In genomic region chrX:153944140-153944799, GRCh38 we compare ENCODE assay signal across 8 cellular contexts. TPM values are rescaled to one million over a fixed set of nuclear protein-coding genes. Genes with fewer than 3 reads are reported as not detected.
DNase-seq lines count a peak whose midpoint lies in the region; ATAC-seq and TF ChIP-seq lines count a peak whose summit lies in the region.

TSS of gene RENBP (minus strand) at chrX:153944643. CDS start at chrX:153944610, 33 bp downstream.

- DNase-seq in CD4-positive, alpha-beta memory T cell, result peak in 1 of 5 donors; percentile 42
- peak; percentile 34 for DNase-seq in NCI-H82 treated with DMSO at 0.1 percent for 48 hours (lab: John Stamatoyannopoulos, UW; ENCODE audit: unreplicated experiment)
- no peak for DNase-seq in chondrocyte (ENCODE audit: low spot score)
- DNase-seq in lung (ENCODE audit: low spot score), result peak; percentile 57
- DNase-seq in testis, result peak; percentile 47

- no peaks in the 10 kb centered on the region for H3K27me3 Mint-ChIP-seq in CD4-positive, alpha-beta memory T cell
- no peaks in the 10 kb centered on the region for H3K27me3 Mint-ChIP-seq in chondrocyte (ENCODE audit: low read depth)

- H3K36me3 ChIP-seq in CD4-positive, alpha-beta memory T cell (ENCODE audit: insufficient read depth, low read length), result no peaks in the 10 kb centered on the region
- H3K36me3 ChIP-seq in lung (ENCODE audit: control insufficient read depth in 2 of 2, insufficient read depth in 2 of 2, low read length in 2 of 2) (peaks cover 0 to 10% of the 10 kb centered on the region in 2 donors), testis (ENCODE audit: low read depth, missing control alignments) (no peaks in the 10 kb centered on the region)

- CTCF ChIA-PET in CD4-positive, alpha-beta memory T cell (lab: Charles Lee; ENCODE audit: partially characterized antibody), result interaction anchor here (1.3 to 10.4 kb wide), 3 partner anchors 16 to 583 kb away, joined by 3 to 290 read pairs (median 28); partner anchors contain the start of genes ARHGAP4, NAA10 and PLXNB3

- H3K4me3 ChIP-seq in CD4-positive, alpha-beta memory T cell (ENCODE audit: low read length in 2 of 2), result peak within 1 kb of the TSS; percentile 17 to 32
- H3K4me3 ChIP-seq in lung (peak within 1 kb of the TSS; percentile 44), testis (no peak within 1 kb of the TSS)

- TF ChIP-seq CTCF in chondrocyte (IDR thresholded peaks at IDR 0.05), result no peak
- no peak for TF ChIP-seq CTCF in lung (IDR thresholded peaks at IDR 0.05; ENCODE audit: control extremely low read depth, extremely low read depth)
- TF ChIP-seq CTCF in testis (IDR thresholded peaks at IDR 0.05), result no peak

- POLR2A ChIA-PET in CD4-positive, alpha-beta memory T cell (lab: Charles Lee; ENCODE audit: partially characterized antibody), result interaction anchor here (0.7 to 21.2 kb wide), 3 partner anchors 17 to 468 kb away, joined by 3 to 447 read pairs (median 3); partner anchors contain the start of genes ARHGAP4 and NAA10

- H3K4me1 ChIP-seq in CD4-positive, alpha-beta memory T cell (ENCODE audit: insufficient read depth, low read length), result peaks cover 20% of the 10 kb centered on the region
- H3K4me1 ChIP-seq in lung (ENCODE audit: control insufficient read depth in 2 of 2, insufficient read depth in 2 of 2, low read length in 2 of 2), result peaks cover 0 to 3% of the 10 kb centered on the region in 2 donors
- H3K4me1 ChIP-seq in testis, result peaks cover under 1% of the 10 kb centered on the region

- H3K27me3 ChIP-seq in CD4-positive, alpha-beta memory T cell (ENCODE audit: insufficient read depth, low read length), result no peaks in the 10 kb centered on the region
- H3K27me3 ChIP-seq in lung (ENCODE audit: control insufficient read depth, insufficient read depth), result no peaks in the 10 kb centered on the region
- no peaks in the 10 kb centered on the region for H3K27me3 ChIP-seq in testis

- peak within 1 kb of the TSS; percentile 10 to 84 (median 77) for H3K27ac Mint-ChIP-seq in CD4-positive, alpha-beta memory T cell
- H3K27ac Mint-ChIP-seq in chondrocyte (ENCODE audit: unreplicated experiment), result peak within 1 kb of the TSS; percentile 79

- peak within 1 kb of the TSS; percentile 69 to 89 (median 80) for H3K4me3 Mint-ChIP-seq in CD4-positive, alpha-beta memory T cell
- peak within 1 kb of the TSS; percentile 67 for H3K4me3 Mint-ChIP-seq in chondrocyte (ENCODE audit: unreplicated experiment)

- intact Hi-C loops in CD4-positive, alpha-beta memory T cell (cut with micrococcal nuclease), result no loop called here
- intact Hi-C loops in testis (cut with DNase I; ENCODE audit: low total_unique reads), result no loop called here

- no peaks in the 10 kb centered on the region for H3K9me3 ChIP-seq in CD4-positive, alpha-beta memory T cell (ENCODE audit: control insufficient read depth in 1 of 2, low read length in 2 of 2)
- H3K9me3 ChIP-seq in lung (ENCODE audit: control insufficient read depth in 2 of 2, insufficient read depth in 1 of 2, low read length in 1 of 2) (no peaks in the 10 kb centered on the region), testis (no peaks in the 10 kb centered on the region)

- TF ChIP-seq POLR2A in testis (IDR thresholded peaks at IDR 0.05), result no peak

- H3K9me3 Mint-ChIP-seq in CD4-positive, alpha-beta memory T cell, result peaks cover 0 to under 1% (median 0%) of the 10 kb centered on the region in 8 donors
- no peaks in the 10 kb centered on the region for H3K9me3 Mint-ChIP-seq in chondrocyte (ENCODE audit: low read depth)

- peaks cover 5 to 19% (median 8%) of the 10 kb centered on the region in 4 donors for H3K4me1 Mint-ChIP-seq in CD4-positive, alpha-beta memory T cell
- peaks cover 3% of the 10 kb centered on the region for H3K4me1 Mint-ChIP-seq in chondrocyte (ENCODE audit: low read depth)

- H3K27ac ChIP-seq in CD4-positive, alpha-beta memory T cell (ENCODE audit: low read depth, low read length), result peak within 1 kb of the TSS; percentile 47
- H3K27ac ChIP-seq in lung (ENCODE audit: low read depth in 1 of 2, low read length in 1 of 2) (peak within 1 kb of the TSS; percentile 43 to 49), testis (no peak within 1 kb of the TSS)

- no peak for ATAC-seq in lung (ENCODE audit: insufficient read depth, low FRiP score)
- no peak for ATAC-seq in GM19324 (IDR thresholded peaks at IDR 0.05; ENCODE audit: low FRiP score, unreplicated experiment)
- no peak for ATAC-seq in HG03108 (IDR thresholded peaks at IDR 0.05; ENCODE audit: unreplicated experiment)
- ATAC-seq in GM19452 (IDR thresholded peaks at IDR 0.05; ENCODE audit: unreplicated experiment), result no peak

- peaks cover 4 to 8% of the 10 kb centered on the region in 2 donors for H3K36me3 Mint-ChIP-seq in CD4-positive, alpha-beta memory T cell
- peaks cover 6% of the 10 kb centered on the region for H3K36me3 Mint-ChIP-seq in chondrocyte (ENCODE audit: low read depth)

- WGBS in lung, 2 donors, result 27 to 33% methylated on average over 15 to 31 of the region's 31 CpGs
- WGBS in testis, 2 donors, result 50 to 60% methylated on average over 6 to 18 of the region's 31 CpGs

RNA-seq across cellular contexts. Expression of gene RENBP, which starts in this region (rescaled TPM):
- total RNA-seq in CD4-positive, alpha-beta memory T cell, result 10 to 100 TPM; 17.2 to 21.3 TPM
- polyA plus RNA-seq in CD4-positive, alpha-beta memory T cell, result under 1 TPM in 1 of 2 donors, not detected in 1; 0.65 TPM
- total RNA-seq in chondrocyte (6.5 to 13.4 TPM (median 13.1 TPM) in 3 replicates), lung (10 to 100 TPM; 16.6 to 53.5 TPM), testis (1 to 10 TPM; 2.8 to 3.4 TPM)
- polyA plus RNA-seq in lung (10 to 100 TPM; 70.4 to 90.8 TPM), testis (ENCODE audit: insufficient read depth, low read depth, low replicate concordance) (4.8 TPM)

Comparison
In these comparisons a context has a peak if more than half of its experiments do, and no peak if none do; other contexts are left out.
1. RNA of gene RENBP (polyA plus RNA-seq): 70.4 to 90.8 TPM in lung; 4.8 TPM in testis (single experiment) and 0.65 TPM in CD4-positive, alpha-beta memory T cell; every median in the first group is over 10 times any median in the second.
2. H3K27ac ChIP-seq: peak in CD4-positive, alpha-beta memory T cell (single experiment) and lung (2 of 2); none in testis (0 of 2).
3. H3K4me3 ChIP-seq: peak in CD4-positive, alpha-beta memory T cell (2 of 2) and lung (single experiment); none in testis (0 of 2).